Comparison of ENCODE assay signal across 1 cellular context in the genomic region with DNA sequence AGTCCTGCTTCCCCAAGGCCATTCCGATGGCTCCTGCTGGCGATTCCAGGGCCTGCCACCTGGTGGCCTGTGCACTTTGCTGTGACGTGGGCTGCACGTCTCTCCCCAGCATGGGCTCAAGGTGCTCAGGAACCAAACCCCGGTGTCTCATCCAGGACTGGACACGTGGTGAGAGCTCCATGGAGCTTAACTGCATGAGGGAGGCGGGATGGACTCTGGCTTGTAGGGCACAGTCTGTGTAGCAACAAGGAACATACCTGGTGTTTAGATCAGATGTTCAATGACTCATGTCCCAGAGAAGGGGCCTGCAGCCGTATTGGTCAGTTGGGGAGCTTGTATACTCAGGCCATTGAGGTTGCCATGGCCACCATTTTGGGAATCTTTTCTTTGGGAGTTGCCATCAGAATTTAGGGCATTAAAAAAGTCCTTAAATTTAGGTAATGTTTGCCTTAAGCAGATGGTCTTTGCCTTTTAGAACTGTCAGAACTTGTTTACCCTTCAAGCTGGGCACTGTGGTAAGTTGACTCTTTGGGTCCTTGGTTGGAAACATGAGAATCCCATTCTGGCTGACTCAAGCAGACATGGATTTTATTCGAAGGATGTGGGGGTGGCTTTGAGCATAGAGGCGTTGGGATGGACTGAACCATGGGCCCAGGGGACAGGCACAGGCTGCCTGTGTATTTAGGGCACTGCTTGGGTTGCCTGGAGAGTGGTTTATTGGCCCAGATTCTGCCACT.
TF ChIP-seq lines count a peak whose summit lies in the region.

No MANE protein-coding gene starts in this region.

TF ChIP-seq in HepG2, 621 proteins besides CTCF, POLR2A, EP300 and RAD21 (continued from another document and continues in another):
- TF ChIP-seq, protein P1, sequence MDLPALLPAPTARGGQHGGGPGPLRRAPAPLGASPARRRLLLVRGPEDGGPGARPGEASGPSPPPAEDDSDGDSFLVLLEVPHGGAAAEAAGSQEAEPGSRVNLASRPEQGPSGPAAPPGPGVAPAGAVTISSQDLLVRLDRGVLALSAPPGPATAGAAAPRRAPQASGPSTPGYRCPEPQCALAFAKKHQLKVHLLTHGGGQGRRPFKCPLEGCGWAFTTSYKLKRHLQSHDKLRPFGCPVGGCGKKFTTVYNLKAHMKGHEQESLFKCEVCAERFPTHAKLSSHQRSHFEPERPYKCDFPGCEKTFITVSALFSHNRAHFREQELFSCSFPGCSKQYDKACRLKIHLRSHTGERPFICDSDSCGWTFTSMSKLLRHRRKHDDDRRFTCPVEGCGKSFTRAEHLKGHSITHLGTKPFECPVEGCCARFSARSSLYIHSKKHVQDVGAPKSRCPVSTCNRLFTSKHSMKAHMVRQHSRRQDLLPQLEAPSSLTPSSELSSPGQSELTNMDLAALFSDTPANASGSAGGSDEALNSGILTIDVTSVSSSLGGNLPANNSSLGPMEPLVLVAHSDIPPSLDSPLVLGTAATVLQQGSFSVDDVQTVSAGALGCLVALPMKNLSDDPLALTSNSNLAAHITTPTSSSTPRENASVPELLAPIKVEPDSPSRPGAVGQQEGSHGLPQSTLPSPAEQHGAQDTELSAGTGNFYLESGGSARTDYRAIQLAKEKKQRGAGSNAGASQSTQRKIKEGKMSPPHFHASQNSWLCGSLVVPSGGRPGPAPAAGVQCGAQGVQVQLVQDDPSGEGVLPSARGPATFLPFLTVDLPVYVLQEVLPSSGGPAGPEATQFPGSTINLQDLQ (CRISPR knock-in tag; IDR thresholded peaks at IDR 0.05) = peak; percentile 52; the same call in 1 of the 2 replicates
- TF ChIP-seq CEBPB (IDR thresholded peaks at IDR 0.05; ENCODE audit: borderline replicate concordance, low read depth, low read length) = peak; percentile 87
- 0 out of 2 replicates have a peak, but pooled peaks have one; percentile 81 for TF ChIP-seq MBNL3 (CRISPR knock-in tag; conservative IDR thresholded peaks at IDR 0.05)
- TF ChIP-seq, protein P2, sequence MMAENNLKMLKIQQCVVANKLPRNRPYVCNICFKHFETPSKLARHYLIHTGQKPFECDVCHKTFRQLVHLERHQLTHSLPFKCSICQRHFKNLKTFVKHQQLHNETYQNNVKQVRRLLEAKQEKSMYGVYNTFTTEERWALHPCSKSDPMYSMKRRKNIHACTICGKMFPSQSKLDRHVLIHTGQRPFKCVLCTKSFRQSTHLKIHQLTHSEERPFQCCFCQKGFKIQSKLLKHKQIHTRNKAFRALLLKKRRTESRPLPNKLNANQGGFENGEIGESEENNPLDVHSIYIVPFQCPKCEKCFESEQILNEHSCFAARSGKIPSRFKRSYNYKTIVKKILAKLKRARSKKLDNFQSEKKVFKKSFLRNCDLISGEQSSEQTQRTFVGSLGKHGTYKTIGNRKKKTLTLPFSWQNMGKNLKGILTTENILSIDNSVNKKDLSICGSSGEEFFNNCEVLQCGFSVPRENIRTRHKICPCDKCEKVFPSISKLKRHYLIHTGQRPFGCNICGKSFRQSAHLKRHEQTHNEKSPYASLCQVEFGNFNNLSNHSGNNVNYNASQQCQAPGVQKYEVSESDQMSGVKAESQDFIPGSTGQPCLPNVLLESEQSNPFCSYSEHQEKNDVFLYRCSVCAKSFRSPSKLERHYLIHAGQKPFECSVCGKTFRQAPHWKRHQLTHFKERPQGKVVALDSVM (CRISPR knock-in tag; IDR thresholded peaks at IDR 0.05) = peak; percentile 42; the same call in 1 of the 2 replicates
- TF ChIP-seq ZNF607 (CRISPR knock-in tag; IDR thresholded peaks at IDR 0.05; ENCODE audit: borderline replicate concordance) = peak; percentile 88; the same call in 1 of the 2 replicates
- TF ChIP-seq ZNF263 (CRISPR knock-in tag; IDR thresholded peaks at IDR 0.05) = peak; percentile 75
- TF ChIP-seq ISL2 (CRISPR knock-in tag; IDR thresholded peaks at IDR 0.05) = peak; percentile 57; the same call in 1 of the 2 replicates
- TF ChIP-seq ZNF879 (CRISPR knock-in tag; IDR thresholded peaks at IDR 0.05) = no peak
- TF ChIP-seq SKI (IDR thresholded peaks at IDR 0.05; ENCODE audit: partially characterized antibody) = peak; percentile 84
- TF ChIP-seq NAIF1 (CRISPR knock-in tag; IDR thresholded peaks at IDR 0.05; ENCODE audit: borderline replicate concordance) = no peak
- peak; percentile 28 for TF ChIP-seq ZNF619 (CRISPR knock-in tag; IDR thresholded peaks at IDR 0.05)
- no peak for TF ChIP-seq GZF1 (CRISPR knock-in tag; IDR thresholded peaks at IDR 0.05)
- TF ChIP-seq MTF1 (CRISPR knock-in tag; IDR thresholded peaks at IDR 0.05) = no peak
- no peak for TF ChIP-seq ZNF432 (CRISPR knock-in tag; IDR thresholded peaks at IDR 0.05; ENCODE audit: borderline replicate concordance)
- peak; percentile 94 for TF ChIP-seq RFXAP (CRISPR knock-in tag; IDR thresholded peaks at IDR 0.05; ENCODE audit: borderline replicate concordance)
- peak; percentile 79 for TF ChIP-seq ZHX2 (IDR thresholded peaks at IDR 0.05; ENCODE audit: low read depth)
- no peak for TF ChIP-seq ZHX2 (CRISPR knock-in tag; IDR thresholded peaks at IDR 0.05; ENCODE audit: borderline replicate concordance)
- no peak; the same call in 1 of the 2 replicates for TF ChIP-seq ZNF7 (CRISPR knock-in tag; IDR thresholded peaks at IDR 0.05)
- no peak for TF ChIP-seq ZNF260 (CRISPR knock-in tag; IDR thresholded peaks at IDR 0.05; ENCODE audit: borderline replicate concordance, low read depth)
- 0 out of 2 replicates have a peak, but pooled peaks have one; percentile 82 for TF ChIP-seq ZNF337 (CRISPR knock-in tag; IDR thresholded peaks at IDR 0.05; ENCODE audit: borderline replicate concordance, low read depth)
- peak; percentile 78 for TF ChIP-seq KDM2A (CRISPR knock-in tag; IDR thresholded peaks at IDR 0.05; ENCODE audit: borderline replicate concordance, low read depth)
- peak; percentile 61 for TF ChIP-seq YY1 (IDR thresholded peaks at IDR 0.05; ENCODE audit: insufficient read depth, insufficient replicate concordance, low read depth, low read length)
- TF ChIP-seq, protein P3, sequence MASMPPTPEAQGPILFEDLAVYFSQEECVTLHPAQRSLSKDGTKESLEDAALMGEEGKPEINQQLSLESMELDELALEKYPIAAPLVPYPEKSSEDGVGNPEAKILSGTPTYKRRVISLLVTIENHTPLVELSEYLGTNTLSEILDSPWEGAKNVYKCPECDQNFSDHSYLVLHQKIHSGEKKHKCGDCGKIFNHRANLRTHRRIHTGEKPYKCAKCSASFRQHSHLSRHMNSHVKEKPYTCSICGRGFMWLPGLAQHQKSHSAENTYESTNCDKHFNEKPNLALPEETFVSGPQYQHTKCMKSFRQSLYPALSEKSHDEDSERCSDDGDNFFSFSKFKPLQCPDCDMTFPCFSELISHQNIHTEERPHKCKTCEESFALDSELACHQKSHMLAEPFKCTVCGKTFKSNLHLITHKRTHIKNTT (CRISPR knock-in tag; IDR thresholded peaks at IDR 0.05) = no peak
- peak; percentile 92 for TF ChIP-seq ZNF280D (CRISPR knock-in tag; IDR thresholded peaks at IDR 0.05)
- no peak for TF ChIP-seq HNRNPH1 (optimal IDR thresholded peaks at IDR 0.05; ENCODE audit: low read depth, low read length)
- peak; percentile 94 for TF ChIP-seq ZSCAN29 (CRISPR knock-in tag; conservative IDR thresholded peaks at IDR 0.05)
- TF ChIP-seq, protein P4, sequence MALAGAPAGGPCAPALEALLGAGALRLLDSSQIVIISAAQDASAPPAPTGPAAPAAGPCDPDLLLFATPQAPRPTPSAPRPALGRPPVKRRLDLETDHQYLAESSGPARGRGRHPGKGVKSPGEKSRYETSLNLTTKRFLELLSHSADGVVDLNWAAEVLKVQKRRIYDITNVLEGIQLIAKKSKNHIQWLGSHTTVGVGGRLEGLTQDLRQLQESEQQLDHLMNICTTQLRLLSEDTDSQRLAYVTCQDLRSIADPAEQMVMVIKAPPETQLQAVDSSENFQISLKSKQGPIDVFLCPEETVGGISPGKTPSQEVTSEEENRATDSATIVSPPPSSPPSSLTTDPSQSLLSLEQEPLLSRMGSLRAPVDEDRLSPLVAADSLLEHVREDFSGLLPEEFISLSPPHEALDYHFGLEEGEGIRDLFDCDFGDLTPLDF (CRISPR knock-in tag; IDR thresholded peaks at IDR 0.05) = no peak
- TF ChIP-seq, protein P5, sequence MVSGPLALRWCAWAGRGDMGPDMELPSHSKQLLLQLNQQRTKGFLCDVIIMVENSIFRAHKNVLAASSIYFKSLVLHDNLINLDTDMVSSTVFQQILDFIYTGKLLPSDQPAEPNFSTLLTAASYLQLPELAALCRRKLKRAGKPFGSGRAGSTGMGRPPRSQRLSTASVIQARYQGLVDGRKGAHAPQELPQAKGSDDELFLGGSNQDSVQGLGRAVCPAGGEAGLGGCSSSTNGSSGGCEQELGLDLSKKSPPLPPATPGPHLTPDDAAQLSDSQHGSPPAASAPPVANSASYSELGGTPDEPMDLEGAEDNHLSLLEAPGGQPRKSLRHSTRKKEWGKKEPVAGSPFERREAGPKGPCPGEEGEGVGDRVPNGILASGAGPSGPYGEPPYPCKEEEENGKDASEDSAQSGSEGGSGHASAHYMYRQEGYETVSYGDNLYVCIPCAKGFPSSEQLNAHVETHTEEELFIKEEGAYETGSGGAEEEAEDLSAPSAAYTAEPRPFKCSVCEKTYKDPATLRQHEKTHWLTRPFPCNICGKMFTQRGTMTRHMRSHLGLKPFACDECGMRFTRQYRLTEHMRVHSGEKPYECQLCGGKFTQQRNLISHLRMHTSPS (CRISPR knock-in tag; IDR thresholded peaks at IDR 0.05; ENCODE audit: low read depth) = peak; percentile 83
